1 cellular context compared by ENCODE assay signal in genomic region chr3:177597325-177598109, GRCh38.
TF ChIP-seq lines count a peak whose summit lies in the region.

No MANE protein-coding gene starts in this region.

TF ChIP-seq in WTC11, 78 proteins besides CTCF, POLR2A, EP300 and RAD21 (continued from another document):
- TF ChIP-seq, protein P1, sequence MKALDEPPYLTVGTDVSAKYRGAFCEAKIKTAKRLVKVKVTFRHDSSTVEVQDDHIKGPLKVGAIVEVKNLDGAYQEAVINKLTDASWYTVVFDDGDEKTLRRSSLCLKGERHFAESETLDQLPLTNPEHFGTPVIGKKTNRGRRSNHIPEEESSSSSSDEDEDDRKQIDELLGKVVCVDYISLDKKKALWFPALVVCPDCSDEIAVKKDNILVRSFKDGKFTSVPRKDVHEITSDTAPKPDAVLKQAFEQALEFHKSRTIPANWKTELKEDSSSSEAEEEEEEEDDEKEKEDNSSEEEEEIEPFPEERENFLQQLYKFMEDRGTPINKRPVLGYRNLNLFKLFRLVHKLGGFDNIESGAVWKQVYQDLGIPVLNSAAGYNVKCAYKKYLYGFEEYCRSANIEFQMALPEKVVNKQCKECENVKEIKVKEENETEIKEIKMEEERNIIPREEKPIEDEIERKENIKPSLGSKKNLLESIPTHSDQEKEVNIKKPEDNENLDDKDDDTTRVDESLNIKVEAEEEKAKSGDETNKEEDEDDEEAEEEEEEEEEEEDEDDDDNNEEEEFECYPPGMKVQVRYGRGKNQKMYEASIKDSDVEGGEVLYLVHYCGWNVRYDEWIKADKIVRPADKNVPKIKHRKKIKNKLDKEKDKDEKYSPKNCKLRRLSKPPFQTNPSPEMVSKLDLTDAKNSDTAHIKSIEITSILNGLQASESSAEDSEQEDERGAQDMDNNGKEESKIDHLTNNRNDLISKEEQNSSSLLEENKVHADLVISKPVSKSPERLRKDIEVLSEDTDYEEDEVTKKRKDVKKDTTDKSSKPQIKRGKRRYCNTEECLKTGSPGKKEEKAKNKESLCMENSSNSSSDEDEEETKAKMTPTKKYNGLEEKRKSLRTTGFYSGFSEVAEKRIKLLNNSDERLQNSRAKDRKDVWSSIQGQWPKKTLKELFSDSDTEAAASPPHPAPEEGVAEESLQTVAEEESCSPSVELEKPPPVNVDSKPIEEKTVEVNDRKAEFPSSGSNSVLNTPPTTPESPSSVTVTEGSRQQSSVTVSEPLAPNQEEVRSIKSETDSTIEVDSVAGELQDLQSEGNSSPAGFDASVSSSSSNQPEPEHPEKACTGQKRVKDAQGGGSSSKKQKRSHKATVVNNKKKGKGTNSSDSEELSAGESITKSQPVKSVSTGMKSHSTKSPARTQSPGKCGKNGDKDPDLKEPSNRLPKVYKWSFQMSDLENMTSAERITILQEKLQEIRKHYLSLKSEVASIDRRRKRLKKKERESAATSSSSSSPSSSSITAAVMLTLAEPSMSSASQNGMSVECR (CRISPR knock-in tag; IDR thresholded peaks at IDR 0.05; ENCODE audit: borderline replicate concordance), result no peak
- no peak for TF ChIP-seq NFE2L1 (CRISPR knock-in tag; IDR thresholded peaks at IDR 0.05)
